Comparison of ENCODE assay signal across 1 cellular context in the genomic region with DNA sequence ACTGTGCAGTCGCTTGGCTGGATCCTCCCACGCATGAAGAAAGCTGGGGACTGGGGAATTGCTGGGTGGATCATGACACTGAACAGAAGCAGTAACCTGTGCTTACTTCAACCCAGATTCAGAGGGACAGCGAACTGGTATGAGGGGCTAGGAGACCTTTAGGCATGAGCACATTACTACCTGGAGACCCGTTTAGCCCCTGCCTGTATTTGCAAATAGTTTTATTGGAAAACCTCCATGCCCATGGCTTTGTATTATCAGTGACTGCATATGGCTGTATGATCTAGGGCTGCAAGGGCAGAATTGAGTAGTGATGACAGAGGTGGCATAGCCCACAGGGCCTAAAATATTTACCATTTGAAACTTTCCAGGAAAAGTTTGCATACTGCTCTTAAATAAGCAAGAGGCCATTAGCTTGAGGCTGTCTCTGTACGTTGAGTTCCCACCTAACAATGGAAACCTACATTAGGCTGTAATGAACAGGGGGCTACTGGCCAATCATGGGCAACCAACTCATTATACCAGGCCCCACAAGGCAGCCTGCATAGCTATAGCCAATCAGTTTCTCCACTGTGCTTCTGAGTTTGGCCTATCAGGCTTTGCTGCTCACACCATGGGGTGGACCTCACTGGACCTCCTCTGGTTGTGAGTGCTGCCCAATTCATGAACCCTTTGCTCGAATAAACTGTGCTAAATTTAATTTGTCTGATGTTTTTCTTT.
TF ChIP-seq lines count a peak whose summit lies in the region.

No MANE protein-coding gene starts in this region.

TF ChIP-seq in K562, 482 proteins besides CTCF, POLR2A, EP300 and RAD21 (continued from another document and continues in another):
- TF ChIP-seq, protein P1, sequence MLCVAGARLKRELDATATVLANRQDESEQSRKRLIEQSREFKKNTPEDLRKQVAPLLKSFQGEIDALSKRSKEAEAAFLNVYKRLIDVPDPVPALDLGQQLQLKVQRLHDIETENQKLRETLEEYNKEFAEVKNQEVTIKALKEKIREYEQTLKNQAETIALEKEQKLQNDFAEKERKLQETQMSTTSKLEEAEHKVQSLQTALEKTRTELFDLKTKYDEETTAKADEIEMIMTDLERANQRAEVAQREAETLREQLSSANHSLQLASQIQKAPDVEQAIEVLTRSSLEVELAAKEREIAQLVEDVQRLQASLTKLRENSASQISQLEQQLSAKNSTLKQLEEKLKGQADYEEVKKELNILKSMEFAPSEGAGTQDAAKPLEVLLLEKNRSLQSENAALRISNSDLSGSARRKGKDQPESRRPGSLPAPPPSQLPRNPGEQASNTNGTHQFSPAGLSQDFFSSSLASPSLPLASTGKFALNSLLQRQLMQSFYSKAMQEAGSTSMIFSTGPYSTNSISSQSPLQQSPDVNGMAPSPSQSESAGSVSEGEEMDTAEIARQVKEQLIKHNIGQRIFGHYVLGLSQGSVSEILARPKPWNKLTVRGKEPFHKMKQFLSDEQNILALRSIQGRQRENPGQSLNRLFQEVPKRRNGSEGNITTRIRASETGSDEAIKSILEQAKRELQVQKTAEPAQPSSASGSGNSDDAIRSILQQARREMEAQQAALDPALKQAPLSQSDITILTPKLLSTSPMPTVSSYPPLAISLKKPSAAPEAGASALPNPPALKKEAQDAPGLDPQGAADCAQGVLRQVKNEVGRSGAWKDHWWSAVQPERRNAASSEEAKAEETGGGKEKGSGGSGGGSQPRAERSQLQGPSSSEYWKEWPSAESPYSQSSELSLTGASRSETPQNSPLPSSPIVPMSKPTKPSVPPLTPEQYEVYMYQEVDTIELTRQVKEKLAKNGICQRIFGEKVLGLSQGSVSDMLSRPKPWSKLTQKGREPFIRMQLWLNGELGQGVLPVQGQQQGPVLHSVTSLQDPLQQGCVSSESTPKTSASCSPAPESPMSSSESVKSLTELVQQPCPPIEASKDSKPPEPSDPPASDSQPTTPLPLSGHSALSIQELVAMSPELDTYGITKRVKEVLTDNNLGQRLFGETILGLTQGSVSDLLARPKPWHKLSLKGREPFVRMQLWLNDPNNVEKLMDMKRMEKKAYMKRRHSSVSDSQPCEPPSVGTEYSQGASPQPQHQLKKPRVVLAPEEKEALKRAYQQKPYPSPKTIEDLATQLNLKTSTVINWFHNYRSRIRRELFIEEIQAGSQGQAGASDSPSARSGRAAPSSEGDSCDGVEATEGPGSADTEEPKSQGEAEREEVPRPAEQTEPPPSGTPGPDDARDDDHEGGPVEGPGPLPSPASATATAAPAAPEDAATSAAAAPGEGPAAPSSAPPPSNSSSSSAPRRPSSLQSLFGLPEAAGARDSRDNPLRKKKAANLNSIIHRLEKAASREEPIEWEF (CRISPR knock-in tag; IDR thresholded peaks at IDR 0.05): no peak
- TF ChIP-seq SMAD1 (IDR thresholded peaks at IDR 0.05; ENCODE audit: low read depth, low read length, partially characterized antibody): peak; percentile 53
- no peak for TF ChIP-seq RBM39 (optimal IDR thresholded peaks at IDR 0.05; ENCODE audit: low read depth, low read length)
- TF ChIP-seq ZNF778 (CRISPR knock-in tag; IDR thresholded peaks at IDR 0.05): no peak
- TF ChIP-seq ZNF79 (CRISPR knock-in tag; IDR thresholded peaks at IDR 0.05; ENCODE audit: low read depth): no peak
- TF ChIP-seq SAFB (IDR thresholded peaks at IDR 0.05; ENCODE audit: borderline replicate concordance, low read depth, low read length): no peak
- no peak for TF ChIP-seq ELF4 (CRISPR knock-in tag; IDR thresholded peaks at IDR 0.05)
- TF ChIP-seq TBP (optimal IDR thresholded peaks at IDR 0.05; ENCODE audit: low read depth, low read length): peak; percentile 87
- TF ChIP-seq TSC22D4 (tag; IDR thresholded peaks at IDR 0.05): no peak
- TF ChIP-seq, protein P2, sequence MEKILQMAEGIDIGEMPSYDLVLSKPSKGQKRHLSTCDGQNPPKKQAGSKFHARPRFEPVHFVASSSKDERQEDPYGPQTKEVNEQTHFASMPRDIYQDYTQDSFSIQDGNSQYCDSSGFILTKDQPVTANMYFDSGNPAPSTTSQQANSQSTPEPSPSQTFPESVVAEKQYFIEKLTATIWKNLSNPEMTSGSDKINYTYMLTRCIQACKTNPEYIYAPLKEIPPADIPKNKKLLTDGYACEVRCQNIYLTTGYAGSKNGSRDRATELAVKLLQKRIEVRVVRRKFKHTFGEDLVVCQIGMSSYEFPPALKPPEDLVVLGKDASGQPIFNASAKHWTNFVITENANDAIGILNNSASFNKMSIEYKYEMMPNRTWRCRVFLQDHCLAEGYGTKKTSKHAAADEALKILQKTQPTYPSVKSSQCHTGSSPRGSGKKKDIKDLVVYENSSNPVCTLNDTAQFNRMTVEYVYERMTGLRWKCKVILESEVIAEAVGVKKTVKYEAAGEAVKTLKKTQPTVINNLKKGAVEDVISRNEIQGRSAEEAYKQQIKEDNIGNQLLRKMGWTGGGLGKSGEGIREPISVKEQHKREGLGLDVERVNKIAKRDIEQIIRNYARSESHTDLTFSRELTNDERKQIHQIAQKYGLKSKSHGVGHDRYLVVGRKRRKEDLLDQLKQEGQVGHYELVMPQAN (IDR thresholded peaks at IDR 0.05; ENCODE audit: borderline replicate concordance): no peak
- TF ChIP-seq SETDB1 (IDR thresholded peaks at IDR 0.05; ENCODE audit: low read length): no peak
- TF ChIP-seq ZEB2 (IDR thresholded peaks at IDR 0.05): no peak
- no peak for TF ChIP-seq NFXL1 (CRISPR knock-in tag; IDR thresholded peaks at IDR 0.05)
- TF ChIP-seq BCOR (IDR thresholded peaks at IDR 0.05): peak; percentile 37; the same call in 1 of the 2 replicates
- TF ChIP-seq, protein P3, sequence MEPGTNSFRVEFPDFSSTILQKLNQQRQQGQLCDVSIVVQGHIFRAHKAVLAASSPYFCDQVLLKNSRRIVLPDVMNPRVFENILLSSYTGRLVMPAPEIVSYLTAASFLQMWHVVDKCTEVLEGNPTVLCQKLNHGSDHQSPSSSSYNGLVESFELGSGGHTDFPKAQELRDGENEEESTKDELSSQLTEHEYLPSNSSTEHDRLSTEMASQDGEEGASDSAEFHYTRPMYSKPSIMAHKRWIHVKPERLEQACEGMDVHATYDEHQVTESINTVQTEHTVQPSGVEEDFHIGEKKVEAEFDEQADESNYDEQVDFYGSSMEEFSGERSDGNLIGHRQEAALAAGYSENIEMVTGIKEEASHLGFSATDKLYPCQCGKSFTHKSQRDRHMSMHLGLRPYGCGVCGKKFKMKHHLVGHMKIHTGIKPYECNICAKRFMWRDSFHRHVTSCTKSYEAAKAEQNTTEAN (CRISPR knock-in tag; IDR thresholded peaks at IDR 0.05): no peak
- no peak for TF ChIP-seq ZNF785 (CRISPR knock-in tag; IDR thresholded peaks at IDR 0.05)
- no peak for TF ChIP-seq NR2C2 (CRISPR knock-in tag; IDR thresholded peaks at IDR 0.05)
- TF ChIP-seq NR2C2 (tag; IDR thresholded peaks at IDR 0.05): peak; percentile 43; the same call in 1 of the 2 replicates
- TF ChIP-seq ATF1 (CRISPR knock-in tag; IDR thresholded peaks at IDR 0.05): no peak
- peak; percentile 67 for TF ChIP-seq ATF1 (tag; IDR thresholded peaks at IDR 0.05)
- TF ChIP-seq GATAD2A (IDR thresholded peaks at IDR 0.05): no peak
- no peak for TF ChIP-seq ETS2 (tag; IDR thresholded peaks at IDR 0.05; ENCODE audit: borderline replicate concordance, poor library complexity, severe bottlenecking)
- peak; percentile 67; the same call in 1 of the 2 replicates for TF ChIP-seq TARDBP (IDR thresholded peaks at IDR 0.05)
- TF ChIP-seq PHF21A (IDR thresholded peaks at IDR 0.05; ENCODE audit: borderline replicate concordance, low read depth): no peak
- TF ChIP-seq PHB2 (IDR thresholded peaks at IDR 0.05; ENCODE audit: low read depth): peak; percentile 16; the same call in 1 of the 2 replicates
- TF ChIP-seq SMARCA4 (IDR thresholded peaks at IDR 0.05): peak; percentile 23; the same call in 1 of the 2 replicates
- TF ChIP-seq GTF2A2 (tag; IDR thresholded peaks at IDR 0.05): no peak
- no peak for TF ChIP-seq SIX5 (IDR thresholded peaks at IDR 0.05; ENCODE audit: borderline replicate concordance in 1 of 2, insufficient read depth in 1 of 2, low read depth in 1 of 2, low read length in 2 of 2)
- no peak for TF ChIP-seq ZNF449 (CRISPR knock-in tag; IDR thresholded peaks at IDR 0.05)
- TF ChIP-seq NELFE (IDR thresholded peaks at IDR 0.05; ENCODE audit: insufficient read depth, insufficient read length): no peak
- TF ChIP-seq ZNF76 (CRISPR knock-in tag; IDR thresholded peaks at IDR 0.05; ENCODE audit: borderline replicate concordance): no peak
- peak; percentile 92 for TF ChIP-seq NFYB (IDR thresholded peaks at IDR 0.05; ENCODE audit: extremely low read depth, insufficient read length)
- 0 out of 4 replicates have a peak, but pooled peaks of 1 of the 2 experiments have one; percentile 30 for TF ChIP-seq TEAD1 (CRISPR knock-in tag; IDR thresholded peaks at IDR 0.05)
- peak in 1 of 3 experiments; percentile 40 for TF ChIP-seq YY1 (IDR thresholded peaks at IDR 0.05; ENCODE audit: borderline replicate concordance in 1 of 3, control insufficient read depth in 1 of 3, extremely low read depth in 1 of 3, insufficient read depth in 3 of 3, insufficient read length in 1 of 3, insufficient replicate concordance in 2 of 3, low read depth in 1 of 3, low read length in 2 of 3)
- TF ChIP-seq KLF16 (IDR thresholded peaks at IDR 0.05): peak; percentile 27; the same call in 1 of the 2 replicates
- TF ChIP-seq NR1H2 (CRISPR knock-in tag; IDR thresholded peaks at IDR 0.05): no peak
- TF ChIP-seq SUPT5H (IDR thresholded peaks at IDR 0.05): peak; percentile 84
- TF ChIP-seq MLLT1 (IDR thresholded peaks at IDR 0.05): peak; percentile 90 to 91; a peak in 2 of 4 replicates
- TF ChIP-seq OTX1 (CRISPR knock-in tag; IDR thresholded peaks at IDR 0.05): no peak
- TF ChIP-seq ZNF354B (CRISPR knock-in tag; IDR thresholded peaks at IDR 0.05): no peak
- TF ChIP-seq PHF20 (IDR thresholded peaks at IDR 0.05; ENCODE audit: partially characterized antibody): no peak
- TF ChIP-seq HMG20B (CRISPR knock-in tag; IDR thresholded peaks at IDR 0.05): no peak
- TF ChIP-seq IFI16 (CRISPR knock-in tag; IDR thresholded peaks at IDR 0.05): no peak
- TF ChIP-seq HNRNPUL1 (IDR thresholded peaks at IDR 0.05; ENCODE audit: low read length): no peak
- peak; percentile 83 for TF ChIP-seq POLR2B (IDR thresholded peaks at IDR 0.05; ENCODE audit: low read depth, partially characterized antibody)
- TF ChIP-seq BCL6 (CRISPR knock-in tag; IDR thresholded peaks at IDR 0.05): no peak
- no peak for TF ChIP-seq GABPB2 (CRISPR knock-in tag; conservative IDR thresholded peaks at IDR 0.05)
- peak; percentile 54 for TF ChIP-seq RBM25 (IDR thresholded peaks at IDR 0.05; ENCODE audit: low read depth, low read length, severe bottlenecking)
- peak in 1 of 2 experiments; percentile 42; a peak in 1 of 4 replicates for TF ChIP-seq RCOR1 (IDR thresholded peaks at IDR 0.05; ENCODE audit: borderline replicate concordance in 1 of 2, low read depth in 2 of 2, low read length in 2 of 2)
- no peak for TF ChIP-seq ZNF23 (CRISPR knock-in tag; IDR thresholded peaks at IDR 0.05)
- peak; percentile 9 for TF ChIP-seq HDAC3 (IDR thresholded peaks at IDR 0.05; ENCODE audit: borderline replicate concordance, partially characterized antibody)
- TF ChIP-seq PPARD (CRISPR knock-in tag; IDR thresholded peaks at IDR 0.05): no peak
- TF ChIP-seq SNIP1 (IDR thresholded peaks at IDR 0.05; ENCODE audit: low read depth): no peak
- no peak for TF ChIP-seq MCM3 (IDR thresholded peaks at IDR 0.05)
- no peak for TF ChIP-seq ZNF232 (CRISPR knock-in tag; IDR thresholded peaks at IDR 0.05)
- TF ChIP-seq NFATC3 (IDR thresholded peaks at IDR 0.05): 0 out of 2 replicates have a peak, but pooled peaks have one; percentile 60
- no peak for TF ChIP-seq ZNF146 (CRISPR knock-in tag; IDR thresholded peaks at IDR 0.05; ENCODE audit: unreplicated experiment)
- TF ChIP-seq GABPB1 (CRISPR knock-in tag; IDR thresholded peaks at IDR 0.05): 0 out of 2 replicates have a peak, but pooled peaks have one; percentile 26
- TF ChIP-seq ZBTB33 (CRISPR knock-in tag; IDR thresholded peaks at IDR 0.05): no peak
- TF ChIP-seq NCOA6 (IDR thresholded peaks at IDR 0.05): no peak
